ENCODE assay signal across 8 cellular contexts in the genomic region with DNA sequence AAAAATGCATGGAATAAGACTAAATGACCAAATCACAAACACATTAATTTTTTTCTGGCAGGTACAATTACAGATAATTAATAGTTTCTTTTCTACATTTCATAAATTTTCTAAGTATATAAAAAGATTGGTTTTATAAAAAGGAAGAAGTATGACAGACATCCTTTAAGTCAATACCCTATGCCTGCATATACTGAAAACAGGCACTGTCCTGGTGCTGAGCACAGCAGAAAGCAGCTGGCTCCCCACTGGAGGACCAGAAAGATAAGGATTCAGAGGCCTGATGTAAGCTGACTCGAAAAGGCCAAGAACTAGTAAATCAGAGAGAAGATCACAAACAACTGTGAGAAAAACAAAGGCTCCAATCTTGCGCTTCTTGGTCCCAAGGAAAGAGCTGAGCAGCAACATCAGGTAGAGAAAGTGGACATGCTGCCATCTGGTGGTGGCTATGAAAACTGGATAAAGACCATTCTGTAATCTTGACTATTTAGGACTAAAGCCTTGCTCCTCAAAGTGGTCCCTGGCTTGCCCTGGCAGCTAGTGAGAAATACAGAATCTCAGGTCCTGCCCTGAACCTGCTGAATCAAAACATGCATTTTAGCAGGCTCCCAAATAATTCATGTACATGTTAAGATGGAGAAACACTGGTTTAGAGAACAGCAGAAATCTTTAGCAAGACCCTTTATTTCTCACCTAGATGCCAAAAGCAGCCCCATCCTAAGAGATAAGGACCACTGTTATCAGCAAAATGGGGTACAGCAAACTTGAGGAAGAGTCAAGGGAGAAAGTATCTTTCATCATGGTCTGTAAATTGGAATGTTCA.
DNase-seq lines count a peak whose midpoint lies in the region; ATAC-seq, FAIRE-seq and TF ChIP-seq lines count a peak whose summit lies in the region.

No MANE protein-coding gene starts in this region.

- H3K36me3 ChIP-seq in CD8-positive, alpha-beta T cell (ENCODE audit: insufficient read depth, low read length): peaks cover 10% of the 10 kb centered on the region

- FAIRE-seq in endometrium (lab: Jason Lieb, UNC): peak; percentile 54

- intact Hi-C loops in CD8-positive, alpha-beta T cell (cut with DNase I, micrococcal nuclease): loop anchor here (2.0 to 5.0 kb wide), 5 partner anchors 26 to 902 kb away; no protein-coding TSS in a partner anchor
- intact Hi-C loops in activated CD4-positive, alpha-beta memory T cell treated with anti-CD3 and anti-CD28 coated beads for 36 hours (cut with micrococcal nuclease): loop anchor here (1.0 to 2.0 kb wide), 4 partner anchors 26 to 140 kb away; no protein-coding TSS in a partner anchor

- DNase-seq in CD8-positive, alpha-beta T cell: peak in 6 of 7 experiments; percentile 13 to 65 (median 46)
- DNase-seq in GM19238 (ENCODE audit: insufficient read length, low spot score): peak; percentile 38
- peak; percentile 35 to 59 for DNase-seq in NCI-H526 (lab: John Stamatoyannopoulos, UW)
- peak; percentile 60 for DNase-seq in activated CD4-positive, alpha-beta memory T cell treated with anti-CD3 and anti-CD28 coated beads for 36 hours
- DNase-seq in middle frontal gyrus (ENCODE audit: extremely low spot score, low spot score): peak; percentile 39
- peak; percentile 55 for DNase-seq in stimulated activated naive CD8-positive, alpha-beta T cell treated with anti-CD3 and anti-CD28 coated beads, Interleukin-15, Interleukin-2, amounts not matched to agents 100 U/mL and 50 U/mL, for 24 hours

- TF ChIP-seq CTCF in CD8-positive, alpha-beta T cell (IDR thresholded peaks at IDR 0.05): peak; percentile 87

- peaks cover 25% of the 10 kb centered on the region for H3K4me1 Mint-ChIP-seq in CD8-positive, alpha-beta T cell (ENCODE audit: low read depth)
- H3K4me1 Mint-ChIP-seq in activated CD4-positive, alpha-beta memory T cell treated with anti-CD3 and anti-CD28 coated beads for 36 hours (ENCODE audit: low read depth): peaks cover 23% of the 10 kb centered on the region

- H3K4me1 ChIP-seq in CD8-positive, alpha-beta T cell (ENCODE audit: insufficient read depth, low read length): peaks cover 6% of the 10 kb centered on the region

- H3K27ac ChIP-seq in CD8-positive, alpha-beta T cell (ENCODE audit: low read depth, low read length): no peak overlapping the region

- H3K9me3 Mint-ChIP-seq in CD8-positive, alpha-beta T cell: no peaks in the 10 kb centered on the region
- H3K9me3 Mint-ChIP-seq in activated CD4-positive, alpha-beta memory T cell treated with anti-CD3 and anti-CD28 coated beads for 36 hours: no peaks in the 10 kb centered on the region

- POLR2A ChIA-PET in CD8-positive, alpha-beta T cell (lab: Charles Lee): interaction anchor here (0.6 to 1.0 kb wide), 3 partner anchors 15 to 124 kb away, joined by 3 to 6 read pairs (median 3); a partner anchor contains a TSS
- POLR2A ChIA-PET in activated CD4-positive, alpha-beta memory T cell treated with anti-CD3 and anti-CD28 coated beads for 36 hours (lab: Charles Lee): no interaction called here

- no peaks in the 10 kb centered on the region for H3K27me3 Mint-ChIP-seq in CD8-positive, alpha-beta T cell (ENCODE audit: low read depth)
- no peaks in the 10 kb centered on the region for H3K27me3 Mint-ChIP-seq in activated CD4-positive, alpha-beta memory T cell treated with anti-CD3 and anti-CD28 coated beads for 36 hours

- H3K27ac Mint-ChIP-seq in CD8-positive, alpha-beta T cell: peak overlapping the region; percentile 67
- no peak overlapping the region for H3K27ac Mint-ChIP-seq in activated CD4-positive, alpha-beta memory T cell treated with anti-CD3 and anti-CD28 coated beads for 36 hours

- H3K4me3 ChIP-seq in CD8-positive, alpha-beta T cell (ENCODE audit: low read depth, low read length): no peak overlapping the region

- H3K27me3 ChIP-seq in CD8-positive, alpha-beta T cell (ENCODE audit: insufficient read depth, low read length): no peaks in the 10 kb centered on the region

- H3K9me3 ChIP-seq in CD8-positive, alpha-beta T cell (ENCODE audit: low read length): no peaks in the 10 kb centered on the region

- peak; percentile 83 for ATAC-seq in CD8-positive, alpha-beta T cell
- ATAC-seq in HG03280 (IDR thresholded peaks at IDR 0.05; ENCODE audit: unreplicated experiment): peak; percentile 90
- peak; percentile 79 for ATAC-seq in stimulated activated naive CD8-positive, alpha-beta T cell treated with anti-CD3 and anti-CD28 coated beads, Interleukin-15, Interleukin-2, amounts not matched to agents 100 U/mL and 50 U/mL, for 24 hours

- no peak overlapping the region for H3K4me3 Mint-ChIP-seq in CD8-positive, alpha-beta T cell
- no peak overlapping the region for H3K4me3 Mint-ChIP-seq in activated CD4-positive, alpha-beta memory T cell treated with anti-CD3 and anti-CD28 coated beads for 36 hours

- CTCF ChIA-PET in CD8-positive, alpha-beta T cell (lab: Charles Lee): interaction anchor here (0.8 to 6.7 kb wide), 29 partner anchors 8 to 261 kb away, joined by 3 to 67 read pairs (median 4); a partner anchor contains a TSS
- CTCF ChIA-PET in activated CD4-positive, alpha-beta memory T cell treated with anti-CD3 and anti-CD28 coated beads for 36 hours (lab: Charles Lee): interaction anchor here (0.6 to 4.7 kb wide), 28 partner anchors 8 to 141 kb away, joined by 3 to 34 read pairs (median 4); a partner anchor contains a TSS

- H3K36me3 Mint-ChIP-seq in CD8-positive, alpha-beta T cell: peaks cover 68% of the 10 kb centered on the region
- H3K36me3 Mint-ChIP-seq in activated CD4-positive, alpha-beta memory T cell treated with anti-CD3 and anti-CD28 coated beads for 36 hours: peaks cover 4% of the 10 kb centered on the region
